In the genomic region with DNA sequence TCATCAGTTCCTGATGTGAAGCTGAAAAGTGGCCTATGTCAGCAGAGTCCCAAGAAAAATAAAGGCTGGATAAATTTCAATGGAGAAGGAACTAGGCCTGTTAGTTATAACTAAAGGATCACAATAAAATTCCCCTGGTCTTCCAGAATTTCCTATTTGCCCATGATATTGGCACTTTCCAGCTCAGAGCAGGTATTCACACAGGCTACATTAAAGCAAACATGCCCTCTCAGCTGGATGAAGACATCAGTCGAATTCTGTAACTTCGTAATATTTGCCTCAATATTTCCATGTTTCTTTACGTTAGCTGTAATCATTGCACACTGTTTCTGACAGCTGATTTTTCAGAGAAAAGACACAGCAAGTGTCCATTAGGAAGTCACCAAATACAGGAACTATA, we compare ENCODE assay signal across 2 cellular contexts.
TF ChIP-seq lines count a peak whose summit lies in the region.

No MANE protein-coding gene starts in this region.

TF ChIP-seq in liver, 16 proteins besides CTCF, POLR2A, EP300 and RAD21 (continued from another document):
- TF ChIP-seq, protein P1, sequence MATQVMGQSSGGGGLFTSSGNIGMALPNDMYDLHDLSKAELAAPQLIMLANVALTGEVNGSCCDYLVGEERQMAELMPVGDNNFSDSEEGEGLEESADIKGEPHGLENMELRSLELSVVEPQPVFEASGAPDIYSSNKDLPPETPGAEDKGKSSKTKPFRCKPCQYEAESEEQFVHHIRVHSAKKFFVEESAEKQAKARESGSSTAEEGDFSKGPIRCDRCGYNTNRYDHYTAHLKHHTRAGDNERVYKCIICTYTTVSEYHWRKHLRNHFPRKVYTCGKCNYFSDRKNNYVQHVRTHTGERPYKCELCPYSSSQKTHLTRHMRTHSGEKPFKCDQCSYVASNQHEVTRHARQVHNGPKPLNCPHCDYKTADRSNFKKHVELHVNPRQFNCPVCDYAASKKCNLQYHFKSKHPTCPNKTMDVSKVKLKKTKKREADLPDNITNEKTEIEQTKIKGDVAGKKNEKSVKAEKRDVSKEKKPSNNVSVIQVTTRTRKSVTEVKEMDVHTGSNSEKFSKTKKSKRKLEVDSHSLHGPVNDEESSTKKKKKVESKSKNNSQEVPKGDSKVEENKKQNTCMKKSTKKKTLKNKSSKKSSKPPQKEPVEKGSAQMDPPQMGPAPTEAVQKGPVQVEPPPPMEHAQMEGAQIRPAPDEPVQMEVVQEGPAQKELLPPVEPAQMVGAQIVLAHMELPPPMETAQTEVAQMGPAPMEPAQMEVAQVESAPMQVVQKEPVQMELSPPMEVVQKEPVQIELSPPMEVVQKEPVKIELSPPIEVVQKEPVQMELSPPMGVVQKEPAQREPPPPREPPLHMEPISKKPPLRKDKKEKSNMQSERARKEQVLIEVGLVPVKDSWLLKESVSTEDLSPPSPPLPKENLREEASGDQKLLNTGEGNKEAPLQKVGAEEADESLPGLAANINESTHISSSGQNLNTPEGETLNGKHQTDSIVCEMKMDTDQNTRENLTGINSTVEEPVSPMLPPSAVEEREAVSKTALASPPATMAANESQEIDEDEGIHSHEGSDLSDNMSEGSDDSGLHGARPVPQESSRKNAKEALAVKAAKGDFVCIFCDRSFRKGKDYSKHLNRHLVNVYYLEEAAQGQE (IDR thresholded peaks at IDR 0.05), result no peak
- TF ChIP-seq NR2F2 (IDR thresholded peaks at IDR 0.05), result no peak
- TF ChIP-seq EGR1 (IDR thresholded peaks at IDR 0.05; ENCODE audit: low read depth in 2 of 2), result no peak
- no peak for TF ChIP-seq TAF1 (conservative IDR thresholded peaks at IDR 0.05)
- no peak for TF ChIP-seq RXRA (IDR thresholded peaks at IDR 0.05)
- TF ChIP-seq, protein P2, sequence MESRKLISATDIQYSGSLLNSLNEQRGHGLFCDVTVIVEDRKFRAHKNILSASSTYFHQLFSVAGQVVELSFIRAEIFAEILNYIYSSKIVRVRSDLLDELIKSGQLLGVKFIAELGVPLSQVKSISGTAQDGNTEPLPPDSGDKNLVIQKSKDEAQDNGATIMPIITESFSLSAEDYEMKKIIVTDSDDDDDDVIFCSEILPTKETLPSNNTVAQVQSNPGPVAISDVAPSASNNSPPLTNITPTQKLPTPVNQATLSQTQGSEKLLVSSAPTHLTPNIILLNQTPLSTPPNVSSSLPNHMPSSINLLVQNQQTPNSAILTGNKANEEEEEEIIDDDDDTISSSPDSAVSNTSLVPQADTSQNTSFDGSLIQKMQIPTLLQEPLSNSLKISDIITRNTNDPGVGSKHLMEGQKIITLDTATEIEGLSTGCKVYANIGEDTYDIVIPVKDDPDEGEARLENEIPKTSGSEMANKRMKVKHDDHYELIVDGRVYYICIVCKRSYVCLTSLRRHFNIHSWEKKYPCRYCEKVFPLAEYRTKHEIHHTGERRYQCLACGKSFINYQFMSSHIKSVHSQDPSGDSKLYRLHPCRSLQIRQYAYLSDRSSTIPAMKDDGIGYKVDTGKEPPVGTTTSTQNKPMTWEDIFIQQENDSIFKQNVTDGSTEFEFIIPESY (IDR thresholded peaks at IDR 0.05), result no peak
- no peak for TF ChIP-seq FOXA2 (IDR thresholded peaks at IDR 0.05)
- TF ChIP-seq, protein P3, sequence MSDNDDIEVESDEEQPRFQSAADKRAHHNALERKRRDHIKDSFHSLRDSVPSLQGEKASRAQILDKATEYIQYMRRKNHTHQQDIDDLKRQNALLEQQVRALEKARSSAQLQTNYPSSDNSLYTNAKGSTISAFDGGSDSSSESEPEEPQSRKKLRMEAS (IDR thresholded peaks at IDR 0.05), result no peak
- TF ChIP-seq YY1 (IDR thresholded peaks at IDR 0.05), result peak; percentile 43
- no peak for TF ChIP-seq SP1 (IDR thresholded peaks at IDR 0.05)

TF ChIP-seq in HepG2, 621 proteins besides CTCF, POLR2A, EP300 and RAD21:
- TF ChIP-seq, protein P4, sequence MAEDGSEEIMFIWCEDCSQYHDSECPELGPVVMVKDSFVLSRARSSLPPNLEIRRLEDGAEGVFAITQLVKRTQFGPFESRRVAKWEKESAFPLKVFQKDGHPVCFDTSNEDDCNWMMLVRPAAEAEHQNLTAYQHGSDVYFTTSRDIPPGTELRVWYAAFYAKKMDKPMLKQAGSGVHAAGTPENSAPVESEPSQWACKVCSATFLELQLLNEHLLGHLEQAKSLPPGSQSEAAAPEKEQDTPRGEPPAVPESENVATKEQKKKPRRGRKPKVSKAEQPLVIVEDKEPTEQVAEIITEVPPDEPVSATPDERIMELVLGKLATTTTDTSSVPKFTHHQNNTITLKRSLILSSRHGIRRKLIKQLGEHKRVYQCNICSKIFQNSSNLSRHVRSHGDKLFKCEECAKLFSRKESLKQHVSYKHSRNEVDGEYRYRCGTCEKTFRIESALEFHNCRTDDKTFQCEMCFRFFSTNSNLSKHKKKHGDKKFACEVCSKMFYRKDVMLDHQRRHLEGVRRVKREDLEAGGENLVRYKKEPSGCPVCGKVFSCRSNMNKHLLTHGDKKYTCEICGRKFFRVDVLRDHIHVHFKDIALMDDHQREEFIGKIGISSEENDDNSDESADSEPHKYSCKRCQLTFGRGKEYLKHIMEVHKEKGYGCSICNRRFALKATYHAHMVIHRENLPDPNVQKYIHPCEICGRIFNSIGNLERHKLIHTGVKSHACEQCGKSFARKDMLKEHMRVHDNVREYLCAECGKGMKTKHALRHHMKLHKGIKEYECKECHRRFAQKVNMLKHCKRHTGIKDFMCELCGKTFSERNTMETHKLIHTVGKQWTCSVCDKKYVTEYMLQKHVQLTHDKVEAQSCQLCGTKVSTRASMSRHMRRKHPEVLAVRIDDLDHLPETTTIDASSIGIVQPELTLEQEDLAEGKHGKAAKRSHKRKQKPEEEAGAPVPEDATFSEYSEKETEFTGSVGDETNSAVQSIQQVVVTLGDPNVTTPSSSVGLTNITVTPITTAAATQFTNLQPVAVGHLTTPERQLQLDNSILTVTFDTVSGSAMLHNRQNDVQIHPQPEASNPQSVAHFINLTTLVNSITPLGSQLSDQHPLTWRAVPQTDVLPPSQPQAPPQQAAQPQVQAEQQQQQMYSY (CRISPR knock-in tag; IDR thresholded peaks at IDR 0.05), result no peak
- TF ChIP-seq, protein P5, sequence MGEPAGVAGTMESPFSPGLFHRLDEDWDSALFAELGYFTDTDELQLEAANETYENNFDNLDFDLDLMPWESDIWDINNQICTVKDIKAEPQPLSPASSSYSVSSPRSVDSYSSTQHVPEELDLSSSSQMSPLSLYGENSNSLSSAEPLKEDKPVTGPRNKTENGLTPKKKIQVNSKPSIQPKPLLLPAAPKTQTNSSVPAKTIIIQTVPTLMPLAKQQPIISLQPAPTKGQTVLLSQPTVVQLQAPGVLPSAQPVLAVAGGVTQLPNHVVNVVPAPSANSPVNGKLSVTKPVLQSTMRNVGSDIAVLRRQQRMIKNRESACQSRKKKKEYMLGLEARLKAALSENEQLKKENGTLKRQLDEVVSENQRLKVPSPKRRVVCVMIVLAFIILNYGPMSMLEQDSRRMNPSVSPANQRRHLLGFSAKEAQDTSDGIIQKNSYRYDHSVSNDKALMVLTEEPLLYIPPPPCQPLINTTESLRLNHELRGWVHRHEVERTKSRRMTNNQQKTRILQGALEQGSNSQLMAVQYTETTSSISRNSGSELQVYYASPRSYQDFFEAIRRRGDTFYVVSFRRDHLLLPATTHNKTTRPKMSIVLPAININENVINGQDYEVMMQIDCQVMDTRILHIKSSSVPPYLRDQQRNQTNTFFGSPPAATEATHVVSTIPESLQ (CRISPR knock-in tag; conservative IDR thresholded peaks at IDR 0.05), result no peak
- TF ChIP-seq CBX2 (IDR thresholded peaks at IDR 0.05; ENCODE audit: low read depth, low read length), result no peak
- no peak for TF ChIP-seq CBX2 (CRISPR knock-in tag; IDR thresholded peaks at IDR 0.05; ENCODE audit: low read depth)
- TF ChIP-seq ZNF24 (IDR thresholded peaks at IDR 0.05), result no peak
- TF ChIP-seq ZNF749 (CRISPR knock-in tag; IDR thresholded peaks at IDR 0.05; ENCODE audit: borderline replicate concordance), result no peak
- TF ChIP-seq AGO2 (optimal IDR thresholded peaks at IDR 0.05; ENCODE audit: low read depth, low read length), result no peak
- TF ChIP-seq ZSCAN12 (CRISPR knock-in tag; IDR thresholded peaks at IDR 0.05), result no peak
- no peak for TF ChIP-seq ZSCAN21 (CRISPR knock-in tag; IDR thresholded peaks at IDR 0.05; ENCODE audit: borderline replicate concordance)
- TF ChIP-seq ADNP (CRISPR knock-in tag; IDR thresholded peaks at IDR 0.05), result no peak
- no peak for TF ChIP-seq ZNF598 (CRISPR knock-in tag; IDR thresholded peaks at IDR 0.05; ENCODE audit: borderline replicate concordance)
